ENCODE assay signal across 15 cellular contexts in genomic region chr20:32315885-32316284, GRCh38. TPM values are rescaled to one million over a fixed set of nuclear protein-coding genes. Genes with fewer than 3 reads are reported as not detected.
A peak's percentile ranks its signal among the peaks of the same experiment; 100 is the strongest.
DNase-seq lines count a peak whose midpoint lies in the region; ATAC-seq and TF ChIP-seq lines count a peak whose summit lies in the region.
"Had no signal": no experiment of that assay in that cellular context is flagged by ENCODE, and none has a peak within 500 bp of the region (broad histone marks: within the 10 kb centered on the region; RNA-seq: fewer than 3 reads in every experiment).

No MANE protein-coding gene starts in this region.

- no TSS peak for BruUV-seq in PC-3 (replicated peaks; lab: Mats Ljungman, UMichigan)

- CTCF ChIA-PET in PC-3 (lab: Charles Lee), result no interaction called here

- H3F3A ChIP-seq in PC-3 (ENCODE audit: low read length, unreplicated experiment), result no peaks in the 10 kb centered on the region

- H3K9me3 ChIP-seq in PC-3 (ENCODE audit: low read length), result no peaks in the 10 kb centered on the region

- H3K79me2 ChIP-seq in PC-3 (ENCODE audit: low read length), result no peaks in the 10 kb centered on the region

- TF ChIP-seq CTCF in PC-3 (conservative IDR thresholded peaks at IDR 0.05; ENCODE audit: low read depth, low read length), result no peak

- peaks cover 9% of the 10 kb centered on the region for H3K4me1 ChIP-seq in PC-3 (ENCODE audit: insufficient read depth, low read length)

- ATAC-seq in PC-3, result no peak
- no peak for ATAC-seq in effector memory CD8-positive, alpha-beta T cell (replicated peaks)
- no peak for ATAC-seq in stimulated activated effector memory CD8-positive, alpha-beta T cell treated with anti-CD3 and anti-CD28 coated beads, Interleukin-12 subunit alpha, Interleukin-12 subunit beta, amount 100 ng/mL, for 72 hours
- no peak for ATAC-seq in HG02885 (IDR thresholded peaks at IDR 0.05; ENCODE audit: poor library complexity, unreplicated experiment)

- no peak overlapping the region for H3K4me3 ChIP-seq in PC-3 (ENCODE audit: low read length)

- H3K27ac Mint-ChIP-seq in activated naive CD4-positive, alpha-beta T cell treated with anti-CD3 and anti-CD28 coated beads, Interleukin-2, amount 50 U/mL, for 24 hours, result peak overlapping the region; percentile 56
- H3K27ac Mint-ChIP-seq in effector memory CD8-positive, alpha-beta T cell, result peak overlapping the region; percentile 46 to 87
- H3K27ac Mint-ChIP-seq in stimulated activated effector memory CD8-positive, alpha-beta T cell treated with anti-CD3 and anti-CD28 coated beads, Interleukin-12 subunit alpha, Interleukin-12 subunit beta, amount 100 ng/mL, for 72 hours, result peak overlapping the region; percentile 75

- peaks cover 18% of the 10 kb centered on the region for H3K36me3 ChIP-seq in PC-3 (ENCODE audit: low read depth, low read length)

- no peak overlapping the region for H3K4me2 ChIP-seq in PC-3 (ENCODE audit: low read length)

- no peaks in the 10 kb centered on the region for H3K27me3 ChIP-seq in PC-3 (ENCODE audit: low read length)

- H3K27ac ChIP-seq in PC-3 (ENCODE audit: low read length), result 0 out of 2 replicates have a peak overlapping the region, but pooled peaks have one; percentile 8
- H3K27ac ChIP-seq: C4-2B had no signal

- H3K4me1 Mint-ChIP-seq in activated naive CD4-positive, alpha-beta T cell treated with anti-CD3 and anti-CD28 coated beads, Interleukin-2, amount 50 U/mL, for 24 hours, result peaks cover 11% of the 10 kb centered on the region
- H3K4me1 Mint-ChIP-seq in effector memory CD8-positive, alpha-beta T cell (ENCODE audit: low read depth in 2 of 2), result peaks cover 8 to 17% of the 10 kb centered on the region in 2 donors
- peaks cover 28% of the 10 kb centered on the region for H3K4me1 Mint-ChIP-seq in stimulated activated effector memory CD8-positive, alpha-beta T cell treated with anti-CD3 and anti-CD28 coated beads, Interleukin-12 subunit alpha, Interleukin-12 subunit beta, amount 100 ng/mL, for 72 hours

- no peak for DNase-seq in activated naive CD4-positive, alpha-beta T cell treated with anti-CD3 and anti-CD28 coated beads, Interleukin-2, amount 50 U/mL, for 16 hours
- DNase-seq in PC-3, result no peak
- no peak for DNase-seq in effector memory CD8-positive, alpha-beta T cell
- no peak for DNase-seq in stimulated activated effector memory CD8-positive, alpha-beta T cell treated with anti-CD3 and anti-CD28 coated beads, Interleukin-12 subunit alpha, Interleukin-12 subunit beta, amount 100 ng/mL, for 72 hours (ENCODE audit: low spot score in 2 of 2)
- no peak for DNase-seq in stimulated activated CD4-positive, alpha-beta T cell treated with anti-CD3 and anti-CD28 coated beads, Interleukin-12 subunit alpha, Interleukin-12 subunit beta, amount 100 ng/mL, for 4 hours
- DNase-seq in central memory CD4-positive, alpha-beta T cell, result no peak
- DNase-seq: KG1, NCI-H1048, NCI-H146, NCI-H510A treated with DMSO at 0.1 percent for 48 hours, NCI-H82, SHP77 had no signal

- no peak overlapping the region for H2AFZ ChIP-seq in PC-3 (ENCODE audit: low read length)

- no peak overlapping the region for H3K9ac ChIP-seq in PC-3 (ENCODE audit: low read length)

- H3K36me3 Mint-ChIP-seq in activated naive CD4-positive, alpha-beta T cell treated with anti-CD3 and anti-CD28 coated beads, Interleukin-2, amount 50 U/mL, for 24 hours, result peaks cover 31% of the 10 kb centered on the region
- H3K36me3 Mint-ChIP-seq in effector memory CD8-positive, alpha-beta T cell (ENCODE audit: insufficient read depth), result peaks cover 49% of the 10 kb centered on the region
- H3K36me3 Mint-ChIP-seq in stimulated activated effector memory CD8-positive, alpha-beta T cell treated with anti-CD3 and anti-CD28 coated beads, Interleukin-12 subunit alpha, Interleukin-12 subunit beta, amount 100 ng/mL, for 72 hours, result peaks cover 93% of the 10 kb centered on the region

- H3K4me3 Mint-ChIP-seq in activated naive CD4-positive, alpha-beta T cell treated with anti-CD3 and anti-CD28 coated beads, Interleukin-2, amount 50 U/mL, for 24 hours, result no peak overlapping the region
- H3K4me3 Mint-ChIP-seq in effector memory CD8-positive, alpha-beta T cell, result no peak overlapping the region
- H3K4me3 Mint-ChIP-seq in stimulated activated effector memory CD8-positive, alpha-beta T cell treated with anti-CD3 and anti-CD28 coated beads, Interleukin-12 subunit alpha, Interleukin-12 subunit beta, amount 100 ng/mL, for 72 hours, result no peak overlapping the region

- H4K20me1 ChIP-seq in PC-3 (ENCODE audit: low read length), result no peaks in the 10 kb centered on the region

- H3K9me3 Mint-ChIP-seq in activated naive CD4-positive, alpha-beta T cell treated with anti-CD3 and anti-CD28 coated beads, Interleukin-2, amount 50 U/mL, for 24 hours, result no peaks in the 10 kb centered on the region
- no peaks in the 10 kb centered on the region for H3K9me3 Mint-ChIP-seq in effector memory CD8-positive, alpha-beta T cell
- H3K9me3 Mint-ChIP-seq in stimulated activated effector memory CD8-positive, alpha-beta T cell treated with anti-CD3 and anti-CD28 coated beads, Interleukin-12 subunit alpha, Interleukin-12 subunit beta, amount 100 ng/mL, for 72 hours, result no peaks in the 10 kb centered on the region

- POLR2A ChIA-PET in PC-3 (lab: Charles Lee; ENCODE audit: unreplicated experiment), result no interaction called here

- no peaks in the 10 kb centered on the region for H3K9me2 ChIP-seq in PC-3 (replicated peaks; ENCODE audit: low read length)

- intact Hi-C loops in PC-3 (cut with micrococcal nuclease), result no loop called here

- no peaks in the 10 kb centered on the region for H3K27me3 Mint-ChIP-seq in activated naive CD4-positive, alpha-beta T cell treated with anti-CD3 and anti-CD28 coated beads, Interleukin-2, amount 50 U/mL, for 24 hours
- no peaks in the 10 kb centered on the region for H3K27me3 Mint-ChIP-seq in effector memory CD8-positive, alpha-beta T cell

RNA-seq across cellular contexts. Expression of gene KIF3B, which starts 38.4 kb away (rescaled TPM):
- 20.0 and 23.0 TPM in 2 replicates for total RNA-seq in PC-3 (2014; rRNA removed)

RNA-seq across cellular contexts. Expression of gene ASXL1, which starts 42.2 kb away (rescaled TPM):
- total RNA-seq in PC-3 (2014; rRNA removed), result 42.8 and 60.7 TPM in 2 replicates
